ENCODE assay signal across 8 cellular contexts in genomic region chr15:90219421-90220141, GRCh38. TPM values are rescaled to one million over a fixed set of nuclear protein-coding genes. Genes with fewer than 3 reads are reported as not detected.
DNase-seq lines count a peak whose midpoint lies in the region; ATAC-seq and TF ChIP-seq lines count a peak whose summit lies in the region.

No MANE protein-coding gene starts in this region.

- intact Hi-C loops in Panc1 (cut with micrococcal nuclease; ENCODE audit: unreplicated experiment) (no loop called here), left ventricle myocardium inferior (cut with micrococcal nuclease) (loop anchor here (5.0 kb wide), 1 partner anchor 57 kb away; no protein-coding TSS in a partner anchor)

- H3K36me3 ChIP-seq in Panc1 (ENCODE audit: control insufficient read depth, insufficient read depth, low read length): peaks cover 25% of the 10 kb centered on the region
- H3K36me3 ChIP-seq in left ventricle myocardium inferior: peaks cover 45% of the 10 kb centered on the region

- in situ Hi-C loops in Panc1 (cut with HindIII; ENCODE audit: low pct_unique_long_range_greater_than_20kb, low sequenced_read_pairs): loop anchor here (10.0 kb wide), 1 partner anchor 55 kb away; no protein-coding TSS in a partner anchor

- H3K27me3 ChIP-seq in Panc1 (ENCODE audit: control insufficient read depth, insufficient read depth, low read length): no peaks in the 10 kb centered on the region
- no peaks in the 10 kb centered on the region for H3K27me3 ChIP-seq in left ventricle myocardium inferior (ENCODE audit: low read depth)

- POLR2A ChIA-PET in Panc1 (lab: Charles Lee): interaction anchor here (0.7 kb wide), 1 partner anchor 58 kb away, joined by 4 read pairs; no protein-coding TSS in a partner anchor

- CTCF ChIA-PET in Panc1 (lab: Charles Lee): interaction anchor here (0.6 kb wide), 1 partner anchor 60 kb away, joined by 4 read pairs; no protein-coding TSS in a partner anchor

- H3K9me3 ChIP-seq in Panc1 (ENCODE audit: control insufficient read depth, insufficient read depth, low read depth, low read length) (no peaks in the 10 kb centered on the region), left ventricle myocardium inferior (replicated peaks) (no peaks in the 10 kb centered on the region)

- H3K27ac ChIP-seq in Panc1 (ENCODE audit: low read length): peak overlapping the region; percentile 100
- H3K27ac ChIP-seq in left ventricle myocardium inferior (replicated peaks): peak overlapping the region; percentile 16

- ATAC-seq in Panc1: peak; percentile 51
- ATAC-seq in GM19397 (IDR thresholded peaks at IDR 0.05; ENCODE audit: unreplicated experiment): no peak
- no peak for ATAC-seq in GM19463 (IDR thresholded peaks at IDR 0.05; ENCODE audit: unreplicated experiment)

- peak; percentile 4 for DNase-seq in NCI-H748 (lab: John Stamatoyannopoulos, UW; ENCODE audit: unreplicated experiment)
- no peak for DNase-seq in NCI-H748 treated with DMSO at 0.1 percent for 48 hours (lab: John Stamatoyannopoulos, UW)
- DNase-seq in Panc1 (ENCODE audit: low read depth, low spot score): no peak
- peak; percentile 57 for DNase-seq in activated naive CD4-positive, alpha-beta T cell treated with Interleukin-2 at 50 U/mL for 16 hours
- no peak for DNase-seq in left ventricle myocardium inferior
- peak; percentile 72 for DNase-seq in stimulated activated CD4-positive, alpha-beta T cell treated with anti-CD3 and anti-CD28 coated beads, Interleukin-15, amount 100 ng/mL, for 24 hours

- H3K4me1 ChIP-seq in Panc1 (ENCODE audit: control insufficient read depth, insufficient read depth, low read length): peaks cover 95% of the 10 kb centered on the region
- H3K4me1 ChIP-seq in left ventricle myocardium inferior: peaks cover 14% of the 10 kb centered on the region

- BruUV-seq in Panc1 (replicated peaks; lab: Mats Ljungman, UMichigan): no TSS peak

- H3K4me3 ChIP-seq in Panc1 (ENCODE audit: low read depth in 2 of 2, low read length in 2 of 2) (no peak overlapping the region), left ventricle myocardium inferior (no peak overlapping the region)

- peak; percentile 89 for TF ChIP-seq CTCF in Panc1 (IDR thresholded peaks at IDR 0.05)
- TF ChIP-seq CTCF in left ventricle myocardium inferior (IDR thresholded peaks at IDR 0.05; ENCODE audit: borderline replicate concordance): peak; percentile 76

RNA-seq across cellular contexts. Expression of gene CIB1, which starts 14.2 kb away (rescaled TPM):
- total RNA-seq in Panc1 (2021; ENCODE audit: unreplicated experiment) (193 TPM), left ventricle myocardium inferior (69.6 TPM)
- 352 TPM for polyA plus RNA-seq in Panc1 (2012; ENCODE audit: insufficient read length)

RNA-seq across cellular contexts. Expression of gene GDPGP1, which starts 14.4 kb away (rescaled TPM):
- total RNA-seq in Panc1 (2021; ENCODE audit: unreplicated experiment) (22.8 TPM), left ventricle myocardium inferior (15.5 TPM)
- 11.7 TPM for polyA plus RNA-seq in Panc1 (2012; ENCODE audit: insufficient read length)

RNA-seq across cellular contexts. Expression of gene SEMA4B, which starts 18.5 kb away (rescaled TPM):
- total RNA-seq in Panc1 (2021; ENCODE audit: unreplicated experiment) (600 TPM), left ventricle myocardium inferior (22.7 TPM)
- polyA plus RNA-seq in Panc1 (2012; ENCODE audit: insufficient read length): 1,018 TPM

RNA-seq across cellular contexts. Expression of gene TTLL13, which starts 29.8 kb away (rescaled TPM):
- total RNA-seq in Panc1 (2021; ENCODE audit: unreplicated experiment): 0.39 TPM
- 0.17 TPM for polyA plus RNA-seq in Panc1 (2012; ENCODE audit: insufficient read length)
- 0.19 TPM for total RNA-seq in left ventricle myocardium inferior

RNA-seq across cellular contexts. Expression of gene NGRN, which starts 45.9 kb away (rescaled TPM):
- total RNA-seq in Panc1 (2021; ENCODE audit: unreplicated experiment): 137 TPM
- 85.4 TPM for polyA plus RNA-seq in Panc1 (2012; ENCODE audit: insufficient read length)
- 120 TPM for total RNA-seq in left ventricle myocardium inferior

Comparison
In these comparisons a context has a peak if more than half of its experiments do, and no peak if none do; other contexts are left out.
1. DNase-seq: peak in NCI-H748 (single experiment), activated naive CD4-positive, alpha-beta T cell treated with Interleukin-2 at 50 U/mL for 16 hours (single experiment) and stimulated activated CD4-positive, alpha-beta T cell treated with anti-CD3 and anti-CD28 coated beads, Interleukin-15, amount 100 ng/mL, for 24 hours (single experiment); none in NCI-H748 treated with DMSO at 0.1 percent for 48 hours (single experiment), Panc1 (single experiment) and left ventricle myocardium inferior (single experiment).
2. RNA of gene SEMA4B, which starts 18.5 kb away (total RNA-seq): 600 TPM in Panc1 (single experiment); 22.7 TPM in left ventricle myocardium inferior (single experiment); every median in the first group is over 10 times any median in the second.